In genomic region chr4:30753316-30753715, GRCh38 we compare ENCODE assay signal across 17 cellular contexts. TPM values are rescaled to one million over a fixed set of nuclear protein-coding genes. Genes with fewer than 3 reads are reported as not detected.
A peak's percentile ranks its signal among the peaks of the same experiment; 100 is the strongest.
DNase-seq lines count a peak whose midpoint lies in the region; ATAC-seq and TF ChIP-seq lines count a peak whose summit lies in the region.
"Had no signal": no experiment of that assay in that cellular context is flagged by ENCODE, and none has a peak within 500 bp of the region (broad histone marks: within the 10 kb centered on the region; RNA-seq: fewer than 3 reads in every experiment).

No MANE protein-coding gene starts in this region.

- peak overlapping the region; percentile 43; the same call in 1 of the 3 replicates for H2BK15ac ChIP-seq in IMR-90 (ENCODE audit: low read depth, low read length)

- no peak for TF ChIP-seq RAD21 in IMR-90 (IDR thresholded peaks at IDR 0.05; ENCODE audit: low read length)

- BruUV-seq in IMR-90 (replicated peaks; lab: Mats Ljungman, UMichigan): no TSS peak

- peak overlapping the region; percentile 83 for H2BK120ac ChIP-seq in IMR-90 (ENCODE audit: low read depth, low read length)

- 0 out of 2 replicates have a peak, but pooled peaks cover 3% of the 10 kb centered on the region for H3K9me2 ChIP-seq in GM23338 (ENCODE audit: insufficient read depth)

- no peak overlapping the region for H3K4me3 ChIP-seq in IMR-90 (ENCODE audit: insufficient read depth, low read depth, low read length)
- no peak overlapping the region for H3K4me3 ChIP-seq in thoracic aorta
- no peak overlapping the region for H3K4me3 ChIP-seq in GM23338
- no peak overlapping the region for H3K4me3 ChIP-seq in MG63
- H3K4me3 ChIP-seq: BLaER1 treated with 17β-estradiol and CSF1 and Interleukin-3, amounts not matched to agents 10 nM and 100 nM; lung; Peyer's patch; psoas muscle had no signal

- no peak for TF ChIP-seq POLR2A in IMR-90 (IDR thresholded peaks at IDR 0.05; ENCODE audit: low read depth, low read length)

- H2AK9ac ChIP-seq in IMR-90 (replicated peaks; ENCODE audit: low read depth, low read length, poor library complexity): no peak overlapping the region

- H2AFZ ChIP-seq in IMR-90 (replicated peaks; ENCODE audit: low read length, poor library complexity) (no peak overlapping the region), GM23338 (no peak overlapping the region)

- H3K23ac ChIP-seq in IMR-90 (ENCODE audit: low read depth, low read length): peak overlapping the region; percentile 74; the same call in 1 of the 2 replicates

- H4K20me1 ChIP-seq in IMR-90 (ENCODE audit: insufficient read depth, low read length) (no peaks in the 10 kb centered on the region), GM23338 (replicated peaks; ENCODE audit: insufficient read depth) (no peaks in the 10 kb centered on the region)
- H4K20me1 ChIP-seq: BLaER1 treated with 17β-estradiol and CSF1 and Interleukin-3, amounts not matched to agents 10 nM and 100 nM had no signal

- H3K4me1 ChIP-seq in IMR-90 (ENCODE audit: control insufficient read depth, insufficient read depth, low read length) (peaks cover 21% of the 10 kb centered on the region), foreskin keratinocyte (peaks cover 41% of the 10 kb centered on the region), thoracic aorta (ENCODE audit: control insufficient read depth in 1 of 2, low read depth in 2 of 2) (peaks cover 21 to 49% of the 10 kb centered on the region in 2 donors), GM23338 (ENCODE audit: insufficient read depth) (no peaks in the 10 kb centered on the region)
- H3K4me1 ChIP-seq: Peyer's patch, psoas muscle had no signal

- in situ Hi-C loops in IMR-90 (cut with MboI; ENCODE audit: low sequenced_read_pairs): no loop called here

- H3K4ac ChIP-seq in IMR-90 (ENCODE audit: low read depth, low read length): peak overlapping the region; percentile 64; the same call in 1 of the 2 replicates

- no peaks in the 10 kb centered on the region for H3K36me3 Mint-ChIP-seq in GM23338 (ENCODE audit: low read depth)
- H3K36me3 Mint-ChIP-seq: WTC11 had no signal

- H3K36me3 ChIP-seq in IMR-90 (ENCODE audit: control insufficient read depth, insufficient read depth, low read length) (no peaks in the 10 kb centered on the region), thoracic aorta (no peaks in the 10 kb centered on the region), GM23338 (ENCODE audit: insufficient read depth) (no peaks in the 10 kb centered on the region), MG63 (no peaks in the 10 kb centered on the region)
- H3K36me3 ChIP-seq: BLaER1 treated with 17β-estradiol and CSF1 and Interleukin-3, amounts not matched to agents 10 nM and 100 nM; Peyer's patch had no signal

- H3K79me2 ChIP-seq in GM23338 (replicated peaks; ENCODE audit: insufficient read depth): no peaks in the 10 kb centered on the region

- peak overlapping the region; percentile 49; the same call in 1 of the 2 replicates for H3K4me2 ChIP-seq in IMR-90 (ENCODE audit: low read depth, low read length)
- no peak overlapping the region for H3K4me2 ChIP-seq in GM23338

- no peak overlapping the region for H3K9ac ChIP-seq in IMR-90 (ENCODE audit: low read depth, low read length)
- H3K9ac ChIP-seq: BLaER1 treated with 17β-estradiol and CSF1 and Interleukin-3, amounts not matched to agents 10 nM and 100 nM had no signal

- H4K91ac ChIP-seq in IMR-90 (ENCODE audit: insufficient read depth, low read depth, low read length): no peak overlapping the region; the same call in 1 of the 2 replicates

- peak overlapping the region; percentile 83 for H2BK5ac ChIP-seq in IMR-90 (ENCODE audit: low read depth, low read length, poor library complexity, severe bottlenecking)

- no peak overlapping the region; the same call in 1 of the 2 replicates for H3K56ac ChIP-seq in IMR-90 (ENCODE audit: extremely low read depth, insufficient read depth, low read length)

- peak overlapping the region; percentile 43; the same call in 1 of the 2 replicates for H3K27ac ChIP-seq in IMR-90 (ENCODE audit: insufficient read depth, low read length)
- peak overlapping the region; percentile 42 for H3K27ac ChIP-seq in foreskin keratinocyte
- peak overlapping the region; percentile 31 to 51 for H3K27ac ChIP-seq in thoracic aorta
- no peak overlapping the region for H3K27ac ChIP-seq in GM23338 (ENCODE audit: low read depth)
- H3K27ac ChIP-seq: BLaER1 treated with 17β-estradiol and CSF1 and Interleukin-3, amounts not matched to agents 10 nM and 100 nM; psoas muscle had no signal

- H4K5ac ChIP-seq in IMR-90 (ENCODE audit: low read depth, low read length): peak overlapping the region; percentile 75; the same call in 1 of the 2 replicates

- no peak overlapping the region for H2AK5ac ChIP-seq in IMR-90 (ENCODE audit: low read depth, low read length)

- peaks cover 1% of the 10 kb centered on the region for H3K27me3 Mint-ChIP-seq in GM23338 (ENCODE audit: insufficient read depth, low read depth, poor library complexity)

- H3K9me3 ChIP-seq in IMR-90 (ENCODE audit: control insufficient read depth, insufficient read depth, low read length) (no peaks in the 10 kb centered on the region), thoracic aorta (no peaks in the 10 kb centered on the region), MG63 (no peaks in the 10 kb centered on the region)
- H3K9me3 ChIP-seq: BLaER1 treated with 17β-estradiol and CSF1 and Interleukin-3, amounts not matched to agents 10 nM and 100 nM; Peyer's patch; psoas muscle had no signal

- H3F3A ChIP-seq in GM23338 (replicated peaks; ENCODE audit: low read depth): no peaks in the 10 kb centered on the region

- no peak for TF ChIP-seq CTCF in IMR-90 (conservative IDR thresholded peaks at IDR 0.05; ENCODE audit: low read depth, low read length)
- TF ChIP-seq CTCF in foreskin keratinocyte (conservative IDR thresholded peaks at IDR 0.05): no peak
- TF ChIP-seq CTCF in thoracic aorta (IDR thresholded peaks at IDR 0.05): no peak
- no peak for TF ChIP-seq CTCF in GM23338 (conservative IDR thresholded peaks at IDR 0.05; ENCODE audit: low read depth in 2 of 2)

- H3K27me3 ChIP-seq in IMR-90 (ENCODE audit: control insufficient read depth, insufficient read depth, low read length) (no peaks in the 10 kb centered on the region), foreskin keratinocyte (no peaks in the 10 kb centered on the region), thoracic aorta (replicated peaks; ENCODE audit: insufficient read depth) (no peaks in the 10 kb centered on the region), GM23338 (ENCODE audit: insufficient read depth) (no peaks in the 10 kb centered on the region), MG63 (no peaks in the 10 kb centered on the region)
- H3K27me3 ChIP-seq: BLaER1 treated with 17β-estradiol and CSF1 and Interleukin-3, amounts not matched to agents 10 nM and 100 nM; Peyer's patch had no signal

- peak overlapping the region; percentile 94 for H3K18ac ChIP-seq in IMR-90 (ENCODE audit: low read depth, low read length)

- WGBS in IMR-90 (ENCODE audit: extremely low coverage in 2 of 2, insufficient read length in 1 of 2), 2 experiments: no CpG with 5 or more reads among the region's 3 CpGs

- no peaks in the 10 kb centered on the region; the same call in none of the 2 replicates for H3K9me1 ChIP-seq in IMR-90 (ENCODE audit: insufficient read depth, low read length)

- POLR2A ChIA-PET in IMR-90 (lab: Charles Lee; ENCODE audit: unreplicated experiment): no interaction called here

- DNase-seq in IMR-90 (peak; percentile 71), amniotic epithelial cell (ENCODE audit: low read depth) (peak; percentile 72), foreskin keratinocyte (peak; percentile 86 to 93), thoracic aorta (ENCODE audit: low spot score) (no peak), GDM1 (lab: John Stamatoyannopoulos, UW) (no peak), GM23338 (ENCODE audit: low spot score) (no peak), MG63 (no peak)
- DNase-seq: activated gamma-delta T cell treated with Interleukin-2 at 50 U/mL for 16 hours, DMS153, NCI-H1930, NCI-H69, nephron progenitor cell, Peyer's patch, psoas muscle had no signal

- H3K27ac Mint-ChIP-seq in GM23338: no peak overlapping the region
- H3K27ac Mint-ChIP-seq: nephron progenitor cell, WTC11 had no signal

- no peaks in the 10 kb centered on the region for H3K4me1 Mint-ChIP-seq in GM23338
- H3K4me1 Mint-ChIP-seq: nephron progenitor cell, WTC11 had no signal

- intact Hi-C loops in IMR-90 (cut with micrococcal nuclease): no loop called here

- H3K9me3 Mint-ChIP-seq in GM23338: no peaks in the 10 kb centered on the region
- H3K9me3 Mint-ChIP-seq: nephron progenitor cell had no signal

- CTCF ChIA-PET in IMR-90 (lab: Yijun Ruan, JAX): interaction anchor here (1.1 to 1.2 kb wide), 2 partner anchors 20 to 27 kb away, joined by 3 to 5 read pairs; no protein-coding TSS in a partner anchor

- dilution Hi-C loops in IMR-90 (cut with HindIII; ENCODE audit: low sequenced_read_pairs, unreplicated experiment): no loop called here

- peaks cover 8 to 11% of the 10 kb centered on the region in 2 experiments; a peak in 2 of 4 replicates for H3K79me1 ChIP-seq in IMR-90 (ENCODE audit: low read depth in 1 of 2, low read length in 2 of 2)

- peak overlapping the region in 1 of 2 experiments; percentile 72; a peak in 3 of 4 replicates for H4K8ac ChIP-seq in IMR-90 (ENCODE audit: low read depth in 2 of 2, low read length in 2 of 2)

- H3K4me3 Mint-ChIP-seq in GM23338: no peak overlapping the region
- H3K4me3 Mint-ChIP-seq: nephron progenitor cell, WTC11 had no signal

- peak overlapping the region; percentile 91 for H2BK20ac ChIP-seq in IMR-90 (ENCODE audit: low read depth, low read length)

- ATAC-seq in IMR-90 (ENCODE audit: low read depth) (peak; percentile 31; the same call in 1 of the 2 replicates), foreskin keratinocyte (peak; percentile 71), thoracic aorta (ENCODE audit: insufficient number of reproducible peaks, low FRiP score, low read depth) (no peak), GM23338 (no peak)
- ATAC-seq: psoas muscle, WTC11 had no signal

- H3K14ac ChIP-seq in IMR-90 (replicated peaks; ENCODE audit: low read depth, low read length): peak overlapping the region; percentile 38; the same call in 1 of the 2 replicates

TF ChIP-seq in IMR-90, 13 proteins besides CTCF, POLR2A, EP300 and RAD21 (continues in another document):
- TF ChIP-seq CHD1 (IDR thresholded peaks at IDR 0.05; ENCODE audit: low read depth, low read length): no peak
- no peak for TF ChIP-seq BHLHE40 (IDR thresholded peaks at IDR 0.05; ENCODE audit: low read depth, low read length)

TF ChIP-seq in GM23338, 12 proteins besides CTCF, POLR2A, EP300 and RAD21 (continues in another document):
- TF ChIP-seq JUNB (IDR thresholded peaks at IDR 0.05; ENCODE audit: unreplicated experiment) (no peak), NANOG (IDR thresholded peaks at IDR 0.05; ENCODE audit: borderline replicate concordance) (no peak)

RNA-seq across cellular contexts. Expression of gene PCDH7, which starts 33.1 kb away (rescaled TPM):
- total RNA-seq in IMR-90 (2012; rRNA removed) (42.8 and 44.1 TPM in 2 replicates), foreskin keratinocyte (34.5 and 43.2 TPM in 2 replicates), thoracic aorta (100 to 1,000 TPM; 331 to 435 TPM)
- polyA plus RNA-seq in IMR-90 (2012; rRNA removed) (26.5 and 27.8 TPM in 2 replicates), foreskin keratinocyte (6.7 and 10.9 TPM in 2 replicates), GM23338 (2016; fragmentation: Nextera tagmentation; extraction: Ambion mirVana) (2.4 and 2.7 TPM in 2 replicates)
- polyA plus RNA-seq in IMR-90 (2012; cell fraction: cytosol; rRNA removed): 11.3 and 18.3 TPM in 2 replicates
- 12.4 and 13.8 TPM in 2 replicates for polyA plus RNA-seq in IMR-90 (2012; cell fraction: nucleus; rRNA removed; ENCODE audit: low replicate concordance)
- total RNA-seq in GM23338 (2014; rRNA removed; shearing (Covaris generic)): 7.6 and 10.8 TPM in 2 replicates
- total RNA-seq in MG63 (2014; rRNA removed; shearing (Covaris generic); ENCODE audit: low replicate concordance): not detected in 2 replicates

Comparison
In these comparisons a context has a peak if more than half of its experiments do, and no peak if none do; other contexts are left out.
1. ATAC-seq: peak in IMR-90 (single experiment) and foreskin keratinocyte (single experiment); none in thoracic aorta (single experiment) and GM23338 (single experiment).
2. DNase-seq: peak in IMR-90 (single experiment), amniotic epithelial cell (single experiment) and foreskin keratinocyte (2 of 2); none in thoracic aorta (single experiment), GDM1 (single experiment), GM23338 (single experiment) and MG63 (single experiment).